10 cellular contexts compared by ENCODE assay signal in the genomic region with DNA sequence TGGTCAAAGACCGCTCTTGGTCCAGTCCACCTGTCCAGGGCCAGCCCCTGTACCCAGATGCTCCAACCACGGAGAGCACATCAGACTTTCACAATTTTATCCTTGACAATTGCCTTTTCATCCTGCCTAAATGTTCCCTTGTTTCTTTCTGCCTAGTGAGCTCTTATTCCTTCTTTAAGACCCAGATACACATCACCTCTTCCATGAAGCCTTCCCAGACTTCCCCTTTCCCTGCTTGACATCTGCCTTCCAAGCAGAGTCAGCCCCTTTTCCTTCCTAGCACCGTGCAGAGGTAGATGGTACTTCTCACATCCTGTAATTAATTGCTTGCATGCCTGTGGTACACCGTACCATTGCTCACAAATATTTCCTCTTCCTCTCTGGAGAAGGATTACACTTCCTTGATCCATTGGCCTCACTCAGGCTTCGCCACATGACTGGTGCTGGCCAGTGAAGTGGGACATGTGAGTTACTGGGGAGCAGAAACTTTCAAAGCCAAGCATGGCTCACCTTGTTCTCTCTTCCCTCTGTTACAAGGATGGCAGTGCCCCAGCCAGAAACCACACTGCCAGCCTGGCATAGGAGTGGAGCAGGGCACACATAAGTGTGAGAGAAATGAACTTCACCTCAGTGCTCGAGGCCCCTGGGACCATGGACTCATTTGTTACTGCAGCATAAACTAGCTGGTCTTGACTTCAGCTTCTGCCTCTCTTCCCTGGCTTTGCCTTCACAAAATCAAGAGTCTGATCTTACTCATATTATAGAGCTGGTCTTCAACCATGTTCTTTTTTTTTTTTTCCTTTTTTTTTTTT. TPM values are rescaled to one million over a fixed set of nuclear protein-coding genes. Genes with fewer than 3 reads are reported as not detected.
DNase-seq lines count a peak whose midpoint lies in the region; ATAC-seq and TF ChIP-seq lines count a peak whose summit lies in the region.
"Had no signal": no experiment of that assay in that cellular context is flagged by ENCODE, and none has a peak within 500 bp of the region (broad histone marks: within the 10 kb centered on the region; RNA-seq: fewer than 3 reads in every experiment).

No MANE protein-coding gene starts in this region.

- peak overlapping the region; percentile 76 for H3K4me3 ChIP-seq in Loucy (ENCODE audit: low read length, poor library complexity, severe bottlenecking)

- intact Hi-C loops in natural killer cell (cut with micrococcal nuclease): no loop called here

- no peaks in the 10 kb centered on the region for H4K20me1 ChIP-seq in Loucy (ENCODE audit: insufficient read depth, low read length, poor library complexity, severe bottlenecking)

- H3K9me3 ChIP-seq in Loucy (ENCODE audit: insufficient read depth, low read depth, low read length): no peaks in the 10 kb centered on the region

- peak overlapping the region; percentile 68 to 79 (median 77) for H3K4me3 Mint-ChIP-seq in brain
- peak overlapping the region; percentile 72 for H3K4me3 Mint-ChIP-seq in natural killer cell

- peak overlapping the region; percentile 79 for H3K4me2 ChIP-seq in Loucy (ENCODE audit: low read depth, low read length, poor library complexity, severe bottlenecking)

- peaks cover 16% of the 10 kb centered on the region for H3K4me1 ChIP-seq in Loucy (ENCODE audit: insufficient read depth, low read length, poor library complexity, severe bottlenecking)

- H3K36me3 Mint-ChIP-seq in brain: no peaks in the 10 kb centered on the region
- no peaks in the 10 kb centered on the region for H3K36me3 Mint-ChIP-seq in natural killer cell

- H3K27me3 ChIP-seq in Loucy (ENCODE audit: insufficient read depth, low read length, poor library complexity, severe bottlenecking): peaks cover 8% of the 10 kb centered on the region

- no peaks in the 10 kb centered on the region for H3K79me2 ChIP-seq in Loucy (ENCODE audit: insufficient read depth, low read length)

- H3K27me3 Mint-ChIP-seq in brain: peaks cover 69% of the 10 kb centered on the region
- peaks cover 56 to 63% of the 10 kb centered on the region in 2 donors for H3K27me3 Mint-ChIP-seq in natural killer cell (ENCODE audit: low read depth in 2 of 2)

- H3K9me3 Mint-ChIP-seq in brain: peaks cover 0 to 8% (median 0%) of the 10 kb centered on the region in 5 experiments
- H3K9me3 Mint-ChIP-seq in natural killer cell: no peaks in the 10 kb centered on the region

- H3K27ac Mint-ChIP-seq in brain (peak overlapping the region in 1 of 5 experiments; percentile 71), natural killer cell (no peak overlapping the region)

- H3K9ac ChIP-seq in Loucy (ENCODE audit: low read depth, low read length, poor library complexity, severe bottlenecking): peak overlapping the region; percentile 53

- TF ChIP-seq CTCF in Loucy (conservative IDR thresholded peaks at IDR 0.05; ENCODE audit: low read length) (no peak), brain (conservative IDR thresholded peaks at IDR 0.05) (no peak), natural killer cell (IDR thresholded peaks at IDR 0.05) (no peak)

- H3K9me2 ChIP-seq in Loucy (replicated peaks; ENCODE audit: low read depth, low read length): no peaks in the 10 kb centered on the region

- ATAC-seq in natural killer cell: no peak

- H3K4me1 Mint-ChIP-seq in brain (peaks cover 36% of the 10 kb centered on the region), natural killer cell (peaks cover 9 to 16% of the 10 kb centered on the region in 2 donors)

- no peaks in the 10 kb centered on the region for H3K36me3 ChIP-seq in Loucy (ENCODE audit: insufficient read depth, low read length)

- DNase-seq in Caki2 (ENCODE audit: low read depth) (peak; percentile 46), natural killer cell (no peak), DMS 273 treated with DMSO at 0.1 percent for 48 hours (lab: John Stamatoyannopoulos, UW) (no peak), GM19240 (ENCODE audit: insufficient read length, low spot score) (no peak), nucleus accumbens (lab: John Stamatoyannopoulos, UW) (no peak)
- DNase-seq in effector CD8-positive, alpha-beta T cell (lab: John Stamatoyannopoulos, UW): no peak
- DNase-seq: small intestine had no signal

- in situ Hi-C loops in Caki2 (cut with HindIII; ENCODE audit: low pct_unique_long_range_greater_than_20kb, low sequenced_read_pairs): no loop called here

- H3F3A ChIP-seq in Loucy (ENCODE audit: low read depth): no peaks in the 10 kb centered on the region

- peak overlapping the region; percentile 93 for H2AFZ ChIP-seq in Loucy (ENCODE audit: low read length)

RNA-seq across cellular contexts. Expression of gene SOST, which starts 44.0 kb away (rescaled TPM):
- total RNA-seq in Caki2 (2014; rRNA removed; shearing (Covaris generic); ENCODE audit: low replicate concordance): 1.8 and 2.4 TPM in 2 replicates
- not detected for polyA plus RNA-seq in brain (ENCODE audit: insufficient read depth, low read depth, low replicate concordance)
- not detected for total RNA-seq in natural killer cell
- total RNA-seq: T-helper 2 cell treated with Interferon-gamma antibody and Interleukin-4, amounts not matched to agents 100 ng/mL and 5 ng/mL, for 36 hours had no signal
- polyA plus RNA-seq: small intestine had no signal

RNA-seq across cellular contexts. Expression of gene MEOX1, which starts 52.8 kb away (rescaled TPM):
- not detected in 2 replicates for total RNA-seq in Caki2 (2014; rRNA removed; shearing (Covaris generic); ENCODE audit: low replicate concordance)
- polyA plus RNA-seq in brain (ENCODE audit: insufficient read depth, low read depth, low replicate concordance): not detected
- under 1 TPM in 1 of 3 donors, not detected in 2; 0.18 TPM for total RNA-seq in natural killer cell
